Comparison of ENCODE assay signal across 20 cellular contexts in the genomic region with DNA sequence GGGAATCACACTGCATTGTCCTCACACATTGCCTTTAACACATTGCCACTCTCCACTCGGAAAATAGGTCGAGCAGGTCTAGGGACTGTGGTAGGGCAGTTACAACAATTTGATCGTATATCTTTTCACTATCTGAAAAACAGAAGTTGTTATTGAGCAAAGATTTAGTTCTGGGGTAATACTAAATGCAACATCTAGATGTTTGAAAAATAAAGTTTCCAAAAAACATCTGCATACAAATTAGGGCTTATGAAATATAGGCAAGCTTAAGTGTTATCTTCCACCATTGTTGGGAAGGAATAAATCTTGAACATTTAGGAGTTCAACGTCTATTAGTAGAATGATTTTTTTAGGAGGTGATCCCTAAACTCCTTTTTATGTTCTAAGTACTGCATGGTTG. TPM values are rescaled to one million over a fixed set of nuclear protein-coding genes. Genes with fewer than 3 reads are reported as not detected.
DNase-seq lines count a peak whose midpoint lies in the region; ATAC-seq and TF ChIP-seq lines count a peak whose summit lies in the region.
"Had no signal": no experiment of that assay in that cellular context is flagged by ENCODE, and none has a peak within 500 bp of the region (broad histone marks: within the 10 kb centered on the region; RNA-seq: fewer than 3 reads in every experiment).

No MANE protein-coding gene starts in this region.

- H3K9ac ChIP-seq in IMR-90 (ENCODE audit: low read depth, low read length), result no peak overlapping the region
- H3K9ac ChIP-seq in endodermal cell (ENCODE audit: extremely low read depth, low read length, poor library complexity, severe bottlenecking), result no peak overlapping the region
- no peak overlapping the region for H3K9ac ChIP-seq in neural progenitor cell

- no peaks in the 10 kb centered on the region for H3K9me2 ChIP-seq in GM23338 (ENCODE audit: insufficient read depth)

- no peak overlapping the region for H4K5ac ChIP-seq in IMR-90 (ENCODE audit: low read depth, low read length)

- no peaks in the 10 kb centered on the region for H3K9me1 ChIP-seq in IMR-90 (ENCODE audit: insufficient read depth, low read length)

- H3K4me2 ChIP-seq in GM23338 (peak overlapping the region; percentile 94), IMR-90 (ENCODE audit: low read depth, low read length) (no peak overlapping the region), neural progenitor cell (no peak overlapping the region)

- H3K27ac Mint-ChIP-seq in GM23338, result no peak overlapping the region
- no peak overlapping the region for H3K27ac Mint-ChIP-seq in endodermal cell
- no peak overlapping the region for H3K27ac Mint-ChIP-seq in neural progenitor cell
- no peak overlapping the region for H3K27ac Mint-ChIP-seq in natural killer cell treated with Interleukin-12 subunit alpha and Interleukin-12 subunit beta and Interleukin-15 and Interleukin-18, amount 100 ng/mL, for 72 hours
- H3K27ac Mint-ChIP-seq: activated CD4-positive, alpha-beta T cell treated with anti-CD3 and anti-CD28 coated beads, Interleukin-2, amount 10 ng/mL, durations not matched to agents 7 days and 5 days; activated T-helper 2 cell treated with anti-CD3 and anti-CD28 coated beads, Interferon-gamma antibody, Interleukin-2, Interleukin-4, amounts not matched to agents 10 μg/mL and 5 μg/mL and 100 μg/mL, durations not matched to agents 14 hours and 24 hours and 36 hours; dendritic cell treated with granulocyte-macrophage colony-stimulating factor and Interleukin-4, amounts not matched to agents 40 ng/mL and 50 ng/mL, for 4 days had no signal

- H3K18ac ChIP-seq in IMR-90 (ENCODE audit: low read depth, low read length), result no peak overlapping the region

- H3K79me1 ChIP-seq in IMR-90 (ENCODE audit: low read depth in 1 of 2, low read length in 2 of 2), result no peaks in the 10 kb centered on the region

- no peak for TF ChIP-seq RAD21 in IMR-90 (IDR thresholded peaks at IDR 0.05; ENCODE audit: low read length)

- H3K36me3 Mint-ChIP-seq in GM23338 (ENCODE audit: low read depth), result no peaks in the 10 kb centered on the region
- H3K36me3 Mint-ChIP-seq in endodermal cell (ENCODE audit: low read depth), result no peaks in the 10 kb centered on the region
- no peaks in the 10 kb centered on the region for H3K36me3 Mint-ChIP-seq in neural progenitor cell
- no peaks in the 10 kb centered on the region for H3K36me3 Mint-ChIP-seq in natural killer cell treated with Interleukin-12 subunit alpha and Interleukin-12 subunit beta and Interleukin-15 and Interleukin-18, amount 100 ng/mL, for 72 hours

- H3K4me3 Mint-ChIP-seq in GM23338, result peak overlapping the region; percentile 75
- H3K4me3 Mint-ChIP-seq in endodermal cell, result peak overlapping the region; percentile 60
- H3K4me3 Mint-ChIP-seq in neural progenitor cell, result peak overlapping the region; percentile 88
- no peak overlapping the region for H3K4me3 Mint-ChIP-seq in natural killer cell treated with Interleukin-12 subunit alpha and Interleukin-12 subunit beta and Interleukin-15 and Interleukin-18, amount 100 ng/mL, for 72 hours
- H3K4me3 Mint-ChIP-seq: dendritic cell treated with granulocyte-macrophage colony-stimulating factor and Interleukin-4, amounts not matched to agents 40 ng/mL and 50 ng/mL, for 4 days had no signal

- WGBS in IMR-90 (ENCODE audit: extremely low coverage in 2 of 2, insufficient read length in 1 of 2), 2 experiments, result no CpG with 5 or more reads among the region's 4 CpGs
- WGBS in endodermal cell (ENCODE audit: insufficient coverage in 1 of 2, insufficient read length in 1 of 2), 2 experiments, result 77 to 100% methylated on average over 2 to 4 of the region's 4 CpGs

- H3F3A ChIP-seq in GM23338 (replicated peaks; ENCODE audit: low read depth) (no peaks in the 10 kb centered on the region), neural progenitor cell (ENCODE audit: low read depth) (peaks cover 11% of the 10 kb centered on the region)

- intact Hi-C loops in IMR-90 (cut with micrococcal nuclease), result no loop called here

- dilution Hi-C loops in IMR-90 (cut with HindIII; ENCODE audit: low sequenced_read_pairs, unreplicated experiment), result no loop called here

- peak overlapping the region; percentile 1; the same call in 1 of the 2 replicates for H3K23ac ChIP-seq in IMR-90 (ENCODE audit: low read depth, low read length)

- no peak overlapping the region for H3K14ac ChIP-seq in IMR-90 (replicated peaks; ENCODE audit: low read depth, low read length)

- H3K9me3 Mint-ChIP-seq in GM23338 (no peaks in the 10 kb centered on the region; the same call in 2 of the 3 replicates), endodermal cell (no peaks in the 10 kb centered on the region), neural progenitor cell (no peaks in the 10 kb centered on the region)
- peaks cover 2% of the 10 kb centered on the region for H3K9me3 Mint-ChIP-seq in natural killer cell treated with Interleukin-12 subunit alpha and Interleukin-12 subunit beta and Interleukin-15 and Interleukin-18, amount 100 ng/mL, for 72 hours
- H3K9me3 Mint-ChIP-seq: activated CD4-positive, alpha-beta T cell treated with anti-CD3 and anti-CD28 coated beads, Interleukin-2, amount 10 ng/mL, durations not matched to agents 7 days and 5 days; activated T-helper 2 cell treated with anti-CD3 and anti-CD28 coated beads, Interferon-gamma antibody, Interleukin-2, Interleukin-4, amounts not matched to agents 10 μg/mL and 5 μg/mL and 100 μg/mL, durations not matched to agents 14 hours and 24 hours and 36 hours; dendritic cell treated with granulocyte-macrophage colony-stimulating factor and Interleukin-4, amounts not matched to agents 40 ng/mL and 50 ng/mL, for 4 days had no signal

- no peak overlapping the region for H2BK20ac ChIP-seq in IMR-90 (ENCODE audit: low read depth, low read length)

- ATAC-seq in GM23338 (no peak), IMR-90 (ENCODE audit: low read depth) (no peak), HG03571 (IDR thresholded peaks at IDR 0.05; ENCODE audit: unreplicated experiment) (no peak)
- no peak for ATAC-seq in natural killer cell treated with Interleukin-12 subunit alpha and Interleukin-12 subunit beta and Interleukin-15 and Interleukin-18, amount 100 ng/mL, for 72 hours

- no peak overlapping the region for H2AFZ ChIP-seq in GM23338
- no peak overlapping the region for H2AFZ ChIP-seq in IMR-90 (replicated peaks; ENCODE audit: low read length, poor library complexity)
- H2AFZ ChIP-seq in neural progenitor cell (replicated peaks), result no peak overlapping the region

- H3K4me3 ChIP-seq in GM23338 (peak overlapping the region; percentile 83), IMR-90 (ENCODE audit: insufficient read depth, low read depth, low read length) (no peak overlapping the region), endodermal cell (ENCODE audit: low read length) (peak overlapping the region; percentile 75), neural progenitor cell (no peak overlapping the region)

- TF ChIP-seq CTCF in GM23338 (conservative IDR thresholded peaks at IDR 0.05; ENCODE audit: low read depth in 2 of 2) (no peak), IMR-90 (conservative IDR thresholded peaks at IDR 0.05; ENCODE audit: low read depth, low read length) (no peak), endodermal cell (conservative IDR thresholded peaks at IDR 0.05) (no peak), neural progenitor cell (IDR thresholded peaks at IDR 0.05) (no peak)

- no peaks in the 10 kb centered on the region for H3K9me3 ChIP-seq in IMR-90 (ENCODE audit: control insufficient read depth, insufficient read depth, low read length)
- no peaks in the 10 kb centered on the region for H3K9me3 ChIP-seq in endodermal cell (ENCODE audit: control insufficient read depth, low read length)
- no peaks in the 10 kb centered on the region for H3K9me3 ChIP-seq in neural progenitor cell (ENCODE audit: low read depth)
- H3K9me3 ChIP-seq: adrenal gland had no signal

- no peak overlapping the region for H3K56ac ChIP-seq in IMR-90 (ENCODE audit: extremely low read depth, insufficient read depth, low read length)

- no peak overlapping the region for H3K4ac ChIP-seq in IMR-90 (ENCODE audit: low read depth, low read length)

- H2BK120ac ChIP-seq in IMR-90 (ENCODE audit: low read depth, low read length), result no peak overlapping the region

- H4K20me1 ChIP-seq in GM23338 (replicated peaks; ENCODE audit: insufficient read depth), result no peaks in the 10 kb centered on the region
- no peaks in the 10 kb centered on the region for H4K20me1 ChIP-seq in IMR-90 (ENCODE audit: insufficient read depth, low read length)
- peaks cover 11% of the 10 kb centered on the region for H4K20me1 ChIP-seq in neural progenitor cell (ENCODE audit: low read depth)

- no peak for TF ChIP-seq POLR2A in IMR-90 (IDR thresholded peaks at IDR 0.05; ENCODE audit: low read depth, low read length)

- peaks cover 17% of the 10 kb centered on the region for H3K4me1 ChIP-seq in GM23338 (ENCODE audit: insufficient read depth)
- no peaks in the 10 kb centered on the region for H3K4me1 ChIP-seq in IMR-90 (ENCODE audit: control insufficient read depth, insufficient read depth, low read length)
- peaks cover 9% of the 10 kb centered on the region for H3K4me1 ChIP-seq in endodermal cell (ENCODE audit: control insufficient read depth, insufficient read depth, low read length)
- H3K4me1 ChIP-seq in neural progenitor cell, result peaks cover 11% of the 10 kb centered on the region
- H3K4me1 ChIP-seq: foreskin keratinocyte had no signal

- no peak overlapping the region for H4K91ac ChIP-seq in IMR-90 (ENCODE audit: insufficient read depth, low read depth, low read length)

- H2BK15ac ChIP-seq in IMR-90 (ENCODE audit: low read depth, low read length), result no peak overlapping the region

- no TSS peak for BruUV-seq in IMR-90 (replicated peaks; lab: Mats Ljungman, UMichigan)

- H3K4me1 Mint-ChIP-seq in GM23338, result peaks cover 32% of the 10 kb centered on the region
- H3K4me1 Mint-ChIP-seq in endodermal cell, result peaks cover 27% of the 10 kb centered on the region
- peaks cover 16% of the 10 kb centered on the region for H3K4me1 Mint-ChIP-seq in neural progenitor cell
- H3K4me1 Mint-ChIP-seq in natural killer cell treated with Interleukin-12 subunit alpha and Interleukin-12 subunit beta and Interleukin-15 and Interleukin-18, amount 100 ng/mL, for 72 hours (ENCODE audit: low read depth in 2 of 2), result no peaks in the 10 kb centered on the region

- no peak overlapping the region for H2AK9ac ChIP-seq in IMR-90 (replicated peaks; ENCODE audit: low read depth, low read length, poor library complexity)

- H3K27me3 ChIP-seq in GM23338 (ENCODE audit: insufficient read depth) (peaks cover 62% of the 10 kb centered on the region), IMR-90 (ENCODE audit: control insufficient read depth, insufficient read depth, low read length) (peaks cover 45% of the 10 kb centered on the region), endodermal cell (ENCODE audit: control insufficient read depth, insufficient read depth, low read length, poor library complexity, severe bottlenecking) (peaks cover 61% of the 10 kb centered on the region), neural progenitor cell (peaks cover 85% of the 10 kb centered on the region)

- H3K27me3 Mint-ChIP-seq in GM23338 (ENCODE audit: insufficient read depth, low read depth, poor library complexity) (peaks cover 47% of the 10 kb centered on the region), endodermal cell (ENCODE audit: insufficient read depth) (peaks cover 62% of the 10 kb centered on the region), neural progenitor cell (ENCODE audit: insufficient read depth, low read depth) (peaks cover 40% of the 10 kb centered on the region)
- peaks cover 32 to 60% of the 10 kb centered on the region in 2 donors for H3K27me3 Mint-ChIP-seq in natural killer cell treated with Interleukin-12 subunit alpha and Interleukin-12 subunit beta and Interleukin-15 and Interleukin-18, amount 100 ng/mL, for 72 hours

- CTCF ChIA-PET in IMR-90 (lab: Yijun Ruan, JAX), result no interaction called here

- H2BK5ac ChIP-seq in IMR-90 (ENCODE audit: low read depth, low read length, poor library complexity, severe bottlenecking), result no peak overlapping the region

- no peak for DNase-seq in GM23338 (ENCODE audit: low spot score)
- no peak for DNase-seq in IMR-90
- no peak for DNase-seq in endodermal cell
- no peak for DNase-seq in neural progenitor cell (ENCODE audit: low spot score)
- no peak for DNase-seq in activated CD4-positive, CD25-positive, alpha-beta regulatory T cell treated with anti-CD3 and anti-CD28 coated beads, Interleukin-2, amount 50 U/mL, for 72 hours
- no peak for DNase-seq in HCEC 1CT
- DNase-seq in natural killer cell treated with Interleukin-12 subunit alpha and Interleukin-12 subunit beta and Interleukin-15 and Interleukin-18, amount 100 ng/mL, for 72 hours (ENCODE audit: low spot score), result no peak
- DNase-seq: activated CD4-positive, alpha-beta T cell treated with anti-CD3 and anti-CD28 coated beads, Interleukin-2, amount 10 ng/mL, durations not matched to agents 7 days and 5 days; erythroblast; foreskin keratinocyte; hippocampal formation; NCI-H187 treated with DMSO at 0.1 percent for 48 hours; NCI-H226; stimulated activated CD4-positive, alpha-beta T cell treated with anti-CD3 and anti-CD28 coated beads, Interleukin-4, amount 100 ng/mL, for 4 hours had no signal

- H3K36me3 ChIP-seq in GM23338 (ENCODE audit: insufficient read depth), result no peaks in the 10 kb centered on the region
- no peaks in the 10 kb centered on the region for H3K36me3 ChIP-seq in IMR-90 (ENCODE audit: control insufficient read depth, insufficient read depth, low read length)
- H3K36me3 ChIP-seq in endodermal cell (ENCODE audit: control insufficient read depth, insufficient read depth, low read length), result no peaks in the 10 kb centered on the region
- no peaks in the 10 kb centered on the region for H3K36me3 ChIP-seq in neural progenitor cell
- H3K36me3 ChIP-seq: adrenal gland had no signal

- POLR2A ChIA-PET in IMR-90 (lab: Charles Lee; ENCODE audit: unreplicated experiment), result no interaction called here

- H3K79me2 ChIP-seq in GM23338 (replicated peaks; ENCODE audit: insufficient read depth), result no peaks in the 10 kb centered on the region; the same call in 1 of the 2 replicates
- H3K79me2 ChIP-seq in neural progenitor cell (ENCODE audit: low read depth), result no peaks in the 10 kb centered on the region

- no peak overlapping the region for H3K27ac ChIP-seq in GM23338 (ENCODE audit: low read depth)
- no peak overlapping the region for H3K27ac ChIP-seq in IMR-90 (ENCODE audit: insufficient read depth, low read length)
- H3K27ac ChIP-seq in endodermal cell (ENCODE audit: low read depth, low read length), result no peak overlapping the region
- no peak overlapping the region for H3K27ac ChIP-seq in neural progenitor cell
- H3K27ac ChIP-seq: foreskin keratinocyte had no signal

- no peak overlapping the region for H2AK5ac ChIP-seq in IMR-90 (ENCODE audit: low read depth, low read length)

- in situ Hi-C loops in IMR-90 (cut with MboI; ENCODE audit: low sequenced_read_pairs), result no loop called here

- no peak overlapping the region for H4K8ac ChIP-seq in IMR-90 (ENCODE audit: low read depth in 2 of 2, low read length in 2 of 2)

RNA-seq across cellular contexts. Expression of a gene that starts 0.8 kb away (rescaled TPM):
- total RNA-seq in GM23338 (2014; rRNA removed; shearing (Covaris generic)), result 0.80 and 1.2 TPM in 2 replicates
- polyA plus RNA-seq in GM23338 (2016; fragmentation: Nextera tagmentation; extraction: Ambion mirVana) (0.40 and 0.52 TPM in 2 replicates), IMR-90 (2012; rRNA removed) (not detected in 2 replicates)
- total RNA-seq in IMR-90 (2012; rRNA removed) (not detected in 2 replicates), endodermal cell (1 to 10 TPM in 1 of 2 donors, under 1 TPM in 1; 0.84 to 1.1 TPM), neural progenitor cell (ENCODE audit: low replicate concordance) (0.31 and 0.39 TPM in 2 replicates)
- polyA plus RNA-seq in IMR-90 (2012; cell fraction: cytosol; rRNA removed), result not detected in 2 replicates
- polyA plus RNA-seq in IMR-90 (2012; cell fraction: nucleus; rRNA removed; ENCODE audit: low replicate concordance), result not detected in 2 replicates
- polyA plus RNA-seq in endodermal cell (2013, experiment 1 of 2), result 2.2 TPM
- polyA plus RNA-seq in endodermal cell (2013, experiment 2 of 2), result 2.1 TPM
- not detected for total RNA-seq in natural killer cell treated with Interleukin-12 subunit alpha and Interleukin-12 subunit beta and Interleukin-15 and Interleukin-18, amount 100 ng/mL, for 72 hours
- total RNA-seq: activated CD4-positive, alpha-beta T cell treated with anti-CD3 and anti-CD28 coated beads, Interleukin-2, amount 10 ng/mL, durations not matched to agents 7 days and 5 days; activated T-helper 2 cell treated with anti-CD3 and anti-CD28 coated beads, Interferon-gamma antibody, Interleukin-2, Interleukin-4, amounts not matched to agents 10 μg/mL and 5 μg/mL and 100 μg/mL, durations not matched to agents 14 hours and 24 hours and 36 hours; myocyte; OCI-LY7 had no signal

RNA-seq across cellular contexts. Expression of a gene that starts 35.9 kb away (rescaled TPM):
- 39.8 and 60.5 TPM in 2 replicates for total RNA-seq in GM23338 (2014; rRNA removed; shearing (Covaris generic))
- polyA plus RNA-seq in GM23338 (2016; fragmentation: Nextera tagmentation; extraction: Ambion mirVana), result 40.2 and 44.0 TPM in 2 replicates
- 40.1 and 63.9 TPM in 2 replicates for total RNA-seq in IMR-90 (2012; rRNA removed)
- polyA plus RNA-seq in IMR-90 (2012; rRNA removed), result 19.6 and 21.4 TPM in 2 replicates
- 4.9 and 6.3 TPM in 2 replicates for polyA plus RNA-seq in IMR-90 (2012; cell fraction: cytosol; rRNA removed)
- 7.7 and 25.1 TPM in 2 replicates for polyA plus RNA-seq in IMR-90 (2012; cell fraction: nucleus; rRNA removed; ENCODE audit: low replicate concordance)
- total RNA-seq in endodermal cell, result 10 to 100 TPM; 37.2 to 40.9 TPM
- polyA plus RNA-seq in endodermal cell (2013, experiment 1 of 2), result 36.0 TPM
- 33.1 TPM for polyA plus RNA-seq in endodermal cell (2013, experiment 2 of 2)
- total RNA-seq in neural progenitor cell (ENCODE audit: low replicate concordance), result 58.9 and 70.4 TPM in 2 replicates
- total RNA-seq in natural killer cell treated with Interleukin-12 subunit alpha and Interleukin-12 subunit beta and Interleukin-15 and Interleukin-18, amount 100 ng/mL, for 72 hours, result 1 to 10 TPM; 2.3 to 6.0 TPM
- total RNA-seq: activated CD4-positive, alpha-beta T cell treated with anti-CD3 and anti-CD28 coated beads, Interleukin-2, amount 10 ng/mL, durations not matched to agents 7 days and 5 days had no signal

Comparison
In these comparisons a context has a peak if more than half of its experiments do, and no peak if none do; other contexts are left out.
1. H3K4me3 ChIP-seq: peak in GM23338 (single experiment) and endodermal cell (single experiment); none in IMR-90 (single experiment) and neural progenitor cell (single experiment).